In genomic region chr17:76524598-76525512, GRCh38 we compare ENCODE assay signal across 10 cellular contexts. TPM values are rescaled to one million over a fixed set of nuclear protein-coding genes. Genes with fewer than 3 reads are reported as not detected.
DNase-seq lines count a peak whose midpoint lies in the region; ATAC-seq, FAIRE-seq and TF ChIP-seq lines count a peak whose summit lies in the region.
"Had no signal": no experiment of that assay in that cellular context is flagged by ENCODE, and none has a peak within 500 bp of the region (broad histone marks: within the 10 kb centered on the region; RNA-seq: fewer than 3 reads in every experiment).

No MANE protein-coding gene starts in this region.

- H3K4me1 Mint-ChIP-seq in astrocyte (ENCODE audit: low read depth, unreplicated experiment) = peaks cover 6% of the 10 kb centered on the region

- no peak for ATAC-seq in GM21717 (IDR thresholded peaks at IDR 0.05; ENCODE audit: unreplicated experiment)

- H3K27ac ChIP-seq in astrocyte (ENCODE audit: low read depth, low read length) = no peak overlapping the region
- H3K27ac ChIP-seq in kidney (ENCODE audit: low read depth in 2 of 2, low read length in 2 of 2) = no peak overlapping the region

- H3K9ac ChIP-seq in astrocyte (ENCODE audit: low read length) (peak overlapping the region; percentile 10), kidney (ENCODE audit: low read length in 2 of 2) (peak overlapping the region in 1 of 2 donors; percentile 15)

- no peaks in the 10 kb centered on the region for H3K79me2 ChIP-seq in astrocyte (ENCODE audit: insufficient read depth, low read length)

- H3K27me3 Mint-ChIP-seq in astrocyte (ENCODE audit: low read depth, unreplicated experiment) = peaks cover 17% of the 10 kb centered on the region

- peak overlapping the region; percentile 13 for H2AFZ ChIP-seq in astrocyte (ENCODE audit: low read depth, low read length)

- no peaks in the 10 kb centered on the region for H3K9me3 Mint-ChIP-seq in astrocyte (ENCODE audit: unreplicated experiment)

- H3K9me3 ChIP-seq in astrocyte (ENCODE audit: insufficient read depth, low read depth, low read length) = no peaks in the 10 kb centered on the region
- no peaks in the 10 kb centered on the region for H3K9me3 ChIP-seq in kidney (ENCODE audit: control insufficient read depth in 1 of 2, low read length in 2 of 2)

- intact Hi-C loops in kidney (cut with DNase I) = no loop called here

- H3K4me1 ChIP-seq in astrocyte (ENCODE audit: insufficient read depth, low read length) = peaks cover 37% of the 10 kb centered on the region
- peaks cover 6 to 26% of the 10 kb centered on the region in 2 donors for H3K4me1 ChIP-seq in kidney (ENCODE audit: control insufficient read depth in 1 of 2, insufficient read depth in 1 of 2, low read depth in 1 of 2, low read length in 2 of 2)

- no peak overlapping the region for H3K27ac Mint-ChIP-seq in astrocyte (ENCODE audit: unreplicated experiment)

- peak overlapping the region; percentile 34 for H3K4me2 ChIP-seq in astrocyte (ENCODE audit: low read length)

- H3K4me3 ChIP-seq in astrocyte (ENCODE audit: insufficient read depth, low read depth, low read length) (no peak overlapping the region), kidney (ENCODE audit: low read length in 2 of 2) (no peak overlapping the region), skeletal muscle cell (ENCODE audit: low read depth, low read length) (no peak overlapping the region)

- H3K4me3 Mint-ChIP-seq in astrocyte (ENCODE audit: unreplicated experiment) = no peak overlapping the region

- DNase-seq in EH (ENCODE audit: low read depth) = peak; percentile 43
- DNase-seq in astrocyte (ENCODE audit: low read depth) = no peak
- DNase-seq in kidney = peak; percentile 83
- DNase-seq in skeletal muscle cell (ENCODE audit: low read depth) = peak; percentile 48
- DNase-seq in SKM-1 treated with dmso at 0.1 percent for 144 hours (lab: John Stamatoyannopoulos, UW; ENCODE audit: unreplicated experiment) = no peak
- no peak for DNase-seq in NCI-H1092 treated with DMSO at 0.1 percent for 48 hours (lab: John Stamatoyannopoulos, UW)
- no peak for DNase-seq in stimulated activated CD8-positive, alpha-beta memory T cell treated with anti-CD3 and anti-CD28 coated beads, Interleukin-4, amount 100 ng/mL, for 48 hours
- DNase-seq: activated CD4-positive, alpha-beta T cell treated with anti-CD3 and anti-CD28 coated beads for 1 hour; NCI-H446 treated with DMSO at 0.1 percent for 48 hours had no signal

- no peaks in the 10 kb centered on the region for H3K27me3 ChIP-seq in astrocyte (ENCODE audit: insufficient read depth, low read length)

- FAIRE-seq in astrocyte (lab: Jason Lieb, UNC) (no peak), kidney (lab: Jason Lieb, UNC) (no peak)

- TF ChIP-seq CTCF in astrocyte (IDR thresholded peaks at IDR 0.05; ENCODE audit: insufficient read depth, low read depth, low read length) (no peak), kidney (IDR thresholded peaks at IDR 0.05; ENCODE audit: borderline replicate concordance, extremely low read depth, insufficient read depth) (no peak)

- H4K20me1 ChIP-seq in astrocyte (ENCODE audit: insufficient read depth, low read length) = no peaks in the 10 kb centered on the region

- H3K36me3 ChIP-seq in astrocyte (ENCODE audit: insufficient read depth, low read length) = no peaks in the 10 kb centered on the region
- no peaks in the 10 kb centered on the region for H3K36me3 ChIP-seq in kidney (ENCODE audit: control insufficient read depth in 1 of 2, insufficient read depth in 2 of 2, low read length in 2 of 2)

- no peaks in the 10 kb centered on the region for H3K36me3 Mint-ChIP-seq in astrocyte (ENCODE audit: low read depth, unreplicated experiment)

RNA-seq across cellular contexts. Expression of gene CYGB, which starts 12.7 kb away (rescaled TPM):
- total RNA-seq in astrocyte (20.5 and 29.2 TPM in 2 replicates), kidney (12.6 TPM)
- polyA plus RNA-seq in kidney (ENCODE audit: insufficient read depth, low read depth, low replicate concordance) = 6.7 TPM

RNA-seq across cellular contexts. Expression of gene PRCD, which starts 15.0 kb away (rescaled TPM):
- total RNA-seq in astrocyte (1.5 and 2.2 TPM in 2 replicates), kidney (2.2 TPM)
- polyA plus RNA-seq in kidney (ENCODE audit: insufficient read depth, low read depth, low replicate concordance) = not detected

RNA-seq across cellular contexts. Expression of gene RHBDF2, which starts 23.6 kb away (rescaled TPM):
- total RNA-seq in astrocyte (27.0 and 30.7 TPM in 2 replicates), kidney (58.6 TPM)
- polyA plus RNA-seq in kidney (ENCODE audit: insufficient read depth, low read depth, low replicate concordance) = 6.8 TPM

RNA-seq across cellular contexts. Expression of gene AANAT, which starts 57.5 kb away (rescaled TPM):
- 0.19 TPM in 1 of 2 replicates, not detected in the other for total RNA-seq in astrocyte
- total RNA-seq in kidney = not detected
- not detected for polyA plus RNA-seq in kidney (ENCODE audit: insufficient read depth, low read depth, low replicate concordance)

Comparison
In these comparisons a context has a peak if more than half of its experiments do, and no peak if none do; other contexts are left out.
1. DNase-seq: peak in EH (single experiment), kidney (single experiment) and skeletal muscle cell (single experiment); none in astrocyte (single experiment), SKM-1 treated with dmso at 0.1 percent for 144 hours (single experiment), NCI-H1092 treated with DMSO at 0.1 percent for 48 hours (single experiment) and stimulated activated CD8-positive, alpha-beta memory T cell treated with anti-CD3 and anti-CD28 coated beads, Interleukin-4, amount 100 ng/mL, for 48 hours (single experiment).